9 cellular contexts compared by ENCODE assay signal in genomic region chr7:134458806-134459698, GRCh38. TPM values are rescaled to one million over a fixed set of nuclear protein-coding genes. Genes with fewer than 3 reads are reported as not detected.
DNase-seq lines count a peak whose midpoint lies in the region; ATAC-seq and TF ChIP-seq lines count a peak whose summit lies in the region.
"Had no signal": no experiment of that assay in that cellular context is flagged by ENCODE, and none has a peak within 500 bp of the region (broad histone marks: within the 10 kb centered on the region; RNA-seq: fewer than 3 reads in every experiment).

TSS of gene AKR1B1 (minus strand) at chr7:134459100. CDS start at chr7:134459062, 38 bp downstream.

- H3K9me3 ChIP-seq in BE2C (peaks cover 6% of the 10 kb centered on the region), lung (ENCODE audit: control insufficient read depth in 2 of 2, insufficient read depth in 1 of 2, low read length in 1 of 2) (peaks cover 0 to 4% of the 10 kb centered on the region in 2 donors)

- H3K36me3 ChIP-seq in BE2C, result no peaks in the 10 kb centered on the region
- no peaks in the 10 kb centered on the region for H3K36me3 ChIP-seq in lung (ENCODE audit: control insufficient read depth in 2 of 2, insufficient read depth in 2 of 2, low read length in 2 of 2)

- H3K27ac ChIP-seq in lung (ENCODE audit: low read depth in 1 of 2, low read length in 1 of 2), result peak within 1 kb of the TSS; percentile 93
- H3K27ac ChIP-seq: VCaP had no signal

- peak; percentile 96 for DNase-seq in BE2C
- peak; percentile 96 for DNase-seq in GM19238 (ENCODE audit: insufficient read length, low spot score)
- peak; percentile 84 for DNase-seq in NCI-H748 treated with DMSO at 0.1 percent for 48 hours (lab: John Stamatoyannopoulos, UW)
- peak; percentile 68 to 75 for DNase-seq in activated CD8-positive, alpha-beta memory T cell treated with anti-CD3 and anti-CD28 coated beads for 1 hour (ENCODE audit: extremely low read depth in 1 of 2, low read depth in 1 of 2)
- DNase-seq in effector CD4-positive, alpha-beta T cell, result peak; percentile 75
- DNase-seq in lung (ENCODE audit: low spot score), result peak; percentile 86
- peak; percentile 79 to 85 (median 83) for DNase-seq in stimulated activated CD4-positive, alpha-beta T cell treated with anti-CD3 and anti-CD28 coated beads, TNF-alpha, amount 100 ng/mL, for 48 hours (ENCODE audit: low read depth in 3 of 3)

- H3K4me3 ChIP-seq in BE2C (ENCODE audit: low read depth, low read length), result peak within 1 kb of the TSS; percentile 85
- peak within 1 kb of the TSS; percentile 81 for H3K4me3 ChIP-seq in lung

- WGBS in lung, 2 donors, result 2% methylated on average over 48 to 61 of the region's 61 CpGs

- TF ChIP-seq CTCF in BE2C (IDR thresholded peaks at IDR 0.05; ENCODE audit: low read depth, low read length) (peak; percentile 65), lung (IDR thresholded peaks at IDR 0.05; ENCODE audit: control extremely low read depth, extremely low read depth) (no peak)

- H3K4me1 ChIP-seq in BE2C, result no peaks in the 10 kb centered on the region
- peaks cover 5 to 15% of the 10 kb centered on the region in 2 donors for H3K4me1 ChIP-seq in lung (ENCODE audit: control insufficient read depth in 2 of 2, insufficient read depth in 2 of 2, low read length in 2 of 2)

- ATAC-seq in HG03439 (IDR thresholded peaks at IDR 0.05; ENCODE audit: unreplicated experiment) (peak; percentile 96), lung (ENCODE audit: insufficient read depth, low FRiP score) (peak; percentile 97)

- H3K27me3 ChIP-seq in BE2C (no peaks in the 10 kb centered on the region), lung (ENCODE audit: control insufficient read depth, insufficient read depth) (no peaks in the 10 kb centered on the region)

RNA-seq across cellular contexts. Expression of gene AKR1B1, which starts in this region (rescaled TPM):
- 436 TPM for polyA plus RNA-seq in BE2C (2012; ENCODE audit: insufficient read depth, insufficient read length, low read depth)
- 10 to 100 TPM; 27.0 to 76.0 TPM for total RNA-seq in lung
- 10 to 100 TPM; 41.2 to 51.7 TPM for polyA plus RNA-seq in lung

Comparison
In these comparisons a context has a peak if more than half of its experiments do, and no peak if none do; other contexts are left out.
1. Peak in every context shown above with its lines: DNase-seq, ATAC-seq, H3K4me3 ChIP-seq and H3K27ac ChIP-seq.